Comparison of ENCODE assay signal across 24 cellular contexts in the genomic region with DNA sequence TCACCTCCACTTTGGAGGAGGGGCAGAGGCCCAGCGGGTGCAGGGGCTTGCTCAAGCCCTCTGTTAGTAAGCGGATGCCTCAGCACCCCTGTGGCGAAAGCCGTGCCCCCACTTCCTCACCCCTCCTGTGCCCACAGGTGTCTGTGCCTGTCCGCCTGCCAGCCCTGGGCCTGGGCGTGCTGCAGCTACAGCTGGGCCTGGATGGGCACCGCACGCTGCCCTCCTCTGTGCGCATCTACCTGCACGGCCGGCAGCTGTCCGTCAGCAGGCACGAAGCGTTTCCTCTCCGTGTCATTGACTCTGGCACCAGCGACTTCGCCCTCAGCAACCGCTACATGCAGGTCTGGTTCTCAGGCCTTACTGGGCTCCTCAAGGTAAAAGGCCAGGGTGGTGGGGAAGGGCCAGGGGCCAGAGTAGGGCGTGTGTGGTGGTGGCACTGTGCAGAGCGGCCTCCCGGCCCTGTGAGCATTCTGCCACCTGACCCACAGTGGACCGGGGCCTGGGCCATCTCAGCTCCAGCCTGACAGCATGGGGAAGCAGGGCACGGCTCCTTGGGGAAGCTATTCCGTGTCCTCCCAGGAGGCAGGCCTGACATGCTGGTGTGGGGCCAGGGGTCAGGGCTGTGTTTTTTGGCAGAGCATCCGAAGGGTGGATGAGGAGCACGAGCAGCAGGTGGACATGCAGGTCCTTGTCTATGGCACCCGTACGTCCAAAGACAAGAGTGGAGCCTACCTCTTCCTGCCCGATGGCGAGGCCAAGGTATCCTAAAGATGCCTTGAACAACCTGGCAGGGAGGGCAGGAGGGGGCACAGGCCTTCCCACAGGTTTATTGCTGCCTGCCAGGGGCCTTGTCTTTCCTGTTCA.
"Had no signal": no experiment of that assay in that cellular context is flagged by ENCODE, and none has a peak within 500 bp of the region (broad histone marks: within the 10 kb centered on the region; RNA-seq: fewer than 3 reads in every experiment).

No MANE protein-coding gene starts in this region.

- H3K4me1 Mint-ChIP-seq: activated CD4-positive, alpha-beta T cell treated with anti-CD3 and anti-CD28 coated beads, Interleukin-2, amount 10 ng/mL, durations not matched to agents 7 days and 5 days; activated naive CD8-positive, alpha-beta T cell treated with anti-CD3 and anti-CD28 coated beads for 36 hours; activated T-helper 17 cell treated with anti-CD3 and anti-CD28 coated beads, Interleukin-2, amount 50 U/mL, for 72 hours; T-cell had no signal

- ATAC-seq: activated T-helper 17 cell treated with anti-CD3 and anti-CD28 coated beads, Interleukin-2, amount 50 U/mL, for 72 hours; T-cell had no signal

- H3K4me1 ChIP-seq: Peyer's patch had no signal

- H3K27ac Mint-ChIP-seq: activated CD4-positive, alpha-beta memory T cell treated with anti-CD3 and anti-CD28 coated beads for 36 hours; activated CD4-positive, alpha-beta T cell treated with anti-CD3 and anti-CD28 coated beads, Interleukin-2, amount 10 ng/mL, durations not matched to agents 7 days and 5 days; activated naive CD4-positive, alpha-beta T cell treated with anti-CD3 and anti-CD28 coated beads for 36 hours; activated T-helper 17 cell treated with anti-CD3 and anti-CD28 coated beads, Interleukin-2, amount 50 U/mL, for 72 hours; T-cell had no signal

- H3K27ac ChIP-seq: brain microvascular endothelial cell, cardiac muscle cell, Peyer's patch, RWPE1, VCaP had no signal

- H3K4me3 Mint-ChIP-seq: activated CD4-positive, alpha-beta memory T cell treated with anti-CD3 and anti-CD28 coated beads for 36 hours; activated CD4-positive, alpha-beta T cell treated with anti-CD3 and anti-CD28 coated beads, Interleukin-2, amount 10 ng/mL, durations not matched to agents 7 days and 5 days; activated naive CD4-positive, alpha-beta T cell treated with anti-CD3 and anti-CD28 coated beads for 36 hours; activated naive CD8-positive, alpha-beta T cell treated with anti-CD3 and anti-CD28 coated beads for 36 hours; activated T-helper 17 cell treated with anti-CD3 and anti-CD28 coated beads, Interleukin-2, amount 50 U/mL, for 72 hours; T-cell had no signal

- H3K4me3 ChIP-seq: cardiac muscle cell, Peyer's patch had no signal

- H3K27me3 ChIP-seq: brain microvascular endothelial cell, cardiac muscle cell, Peyer's patch had no signal

- H3K9me3 ChIP-seq: Peyer's patch had no signal

- H3K9me3 Mint-ChIP-seq: activated CD4-positive, alpha-beta memory T cell treated with anti-CD3 and anti-CD28 coated beads for 36 hours; activated CD4-positive, alpha-beta T cell treated with anti-CD3 and anti-CD28 coated beads, Interleukin-2, amount 10 ng/mL, durations not matched to agents 7 days and 5 days; activated naive CD4-positive, alpha-beta T cell treated with anti-CD3 and anti-CD28 coated beads for 36 hours; activated naive CD8-positive, alpha-beta T cell treated with anti-CD3 and anti-CD28 coated beads for 36 hours; activated T-helper 17 cell treated with anti-CD3 and anti-CD28 coated beads, Interleukin-2, amount 50 U/mL, for 72 hours; T-cell had no signal

- H3K27me3 Mint-ChIP-seq: activated CD4-positive, alpha-beta memory T cell treated with anti-CD3 and anti-CD28 coated beads for 36 hours; activated CD4-positive, alpha-beta T cell treated with anti-CD3 and anti-CD28 coated beads, Interleukin-2, amount 10 ng/mL, durations not matched to agents 7 days and 5 days; activated naive CD8-positive, alpha-beta T cell treated with anti-CD3 and anti-CD28 coated beads for 36 hours; activated T-helper 17 cell treated with anti-CD3 and anti-CD28 coated beads, Interleukin-2, amount 50 U/mL, for 72 hours; T-cell had no signal

- DNase-seq: activated CD4-positive, alpha-beta memory T cell treated with anti-CD3 and anti-CD28 coated beads for 36 hours; activated CD4-positive, alpha-beta T cell treated with anti-CD3 and anti-CD28 coated beads, Interleukin-2, amount 10 ng/mL, durations not matched to agents 7 days and 5 days; activated CD4-positive, CD25-positive, alpha-beta regulatory T cell; activated gamma-delta T cell; activated naive CD4-positive, alpha-beta T cell treated with anti-CD3 and anti-CD28 coated beads for 36 hours; activated naive CD8-positive, alpha-beta T cell treated with anti-CD3 and anti-CD28 coated beads for 36 hours; activated T-cell treated with anti-CD3 and anti-CD28 coated beads for 4 hours; activated T-cell treated with anti-CD3 and anti-CD28 coated beads, Interleukin-2, amount 50 U/mL, for 48 hours; brain microvascular endothelial cell; Karpas-422; MM.1S; NCI-H1105; NCI-H1436; NCI-H1694 treated with DMSO at 0.1 percent for 48 hours; NCI-H2029 treated with DMSO at 0.1 percent for 48 hours; NCI-H446; NCI-H524; Peyer's patch; SHP77 treated with DMSO at 0.1 percent for 48 hours; T-cell had no signal
